21 cellular contexts compared by ENCODE assay signal in the genomic region with DNA sequence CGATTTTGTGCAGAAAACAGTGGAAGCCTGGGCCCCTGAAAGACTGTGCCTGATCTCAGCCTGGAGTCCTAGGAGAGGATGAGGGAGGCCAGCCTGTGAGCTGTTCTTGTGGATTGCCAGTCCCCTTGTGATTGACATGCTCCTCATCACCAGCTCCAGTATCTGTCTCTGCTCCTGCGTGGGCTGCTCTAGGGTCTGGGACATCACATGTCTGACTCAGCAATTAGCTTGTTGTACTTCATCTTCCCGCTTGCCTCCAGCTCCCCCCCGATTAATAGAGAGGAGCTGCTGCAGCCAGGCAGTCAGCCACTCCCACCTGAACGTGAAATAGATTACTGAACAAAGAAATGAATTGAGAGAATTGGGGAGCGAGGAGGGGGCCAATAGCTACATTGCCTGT.
"Had no signal": no experiment of that assay in that cellular context is flagged by ENCODE, and none has a peak within 500 bp of the region (broad histone marks: within the 10 kb centered on the region; RNA-seq: fewer than 3 reads in every experiment).

No MANE protein-coding gene starts in this region.

- H3K27ac ChIP-seq: dorsolateral prefrontal cortex, esophagus squamous epithelium, gastrocnemius medialis, spleen, upper lobe of right lung had no signal

- H3K4me3 Mint-ChIP-seq: activated naive CD8-positive, alpha-beta T cell treated with anti-CD3 and anti-CD28 coated beads for 36 hours; memory B cell; WTC11 had no signal

- H3K4me3 ChIP-seq: dorsolateral prefrontal cortex, esophagus squamous epithelium, gastrocnemius medialis, mucosa of descending colon, spleen, upper lobe of right lung had no signal

- H3K27ac Mint-ChIP-seq: activated naive CD8-positive, alpha-beta T cell treated with anti-CD3 and anti-CD28 coated beads for 36 hours; memory B cell; progenitor cell of endocrine pancreas; WTC11 had no signal

- H3K36me3 ChIP-seq: esophagus squamous epithelium, gastrocnemius medialis, spleen, upper lobe of right lung had no signal

- H3K4me1 Mint-ChIP-seq: activated naive CD8-positive, alpha-beta T cell treated with anti-CD3 and anti-CD28 coated beads for 36 hours; memory B cell had no signal

- H3K27me3 ChIP-seq: esophagus squamous epithelium, gastrocnemius medialis, upper lobe of right lung had no signal

- H3K9me3 Mint-ChIP-seq: activated naive CD8-positive, alpha-beta T cell treated with anti-CD3 and anti-CD28 coated beads for 36 hours; memory B cell; WTC11 had no signal

- H3K9me3 ChIP-seq: esophagus squamous epithelium, gastrocnemius medialis, mucosa of descending colon, upper lobe of right lung had no signal

- H3K4me1 ChIP-seq: esophagus squamous epithelium, gastrocnemius medialis, spleen, upper lobe of right lung had no signal

- H3K36me3 Mint-ChIP-seq: activated naive CD8-positive, alpha-beta T cell treated with anti-CD3 and anti-CD28 coated beads for 36 hours; memory B cell; WTC11 had no signal

- DNase-seq: activated CD4-positive, alpha-beta T cell treated with anti-CD3 and anti-CD28 coated beads, Interleukin-2, amount 50 U/mL, for 4 hours; activated CD8-positive, alpha-beta memory T cell treated with anti-CD3 and anti-CD28 coated beads for 24 hours; activated CD8-positive, alpha-beta memory T cell treated with anti-CD3 and anti-CD28 coated beads, Interleukin-2, amount 50 U/mL, for 4 hours; activated naive CD4-positive, alpha-beta T cell treated with Interleukin-2 at 50 U/mL for 16 hours; activated naive CD8-positive, alpha-beta T cell treated with anti-CD3 and anti-CD28 coated beads for 36 hours; activated T-cell treated with anti-CD3 and anti-CD28 coated beads, Interleukin-2, amount 50 U/mL, for 48 hours; central memory CD4-positive, alpha-beta T cell; dorsolateral prefrontal cortex; esophagus squamous epithelium; gastrocnemius medialis; hippocampal formation; left ventricle myocardium superior; mucosa of descending colon; spleen; stimulated activated CD4-positive, alpha-beta T cell treated with anti-CD3 and anti-CD28 coated beads, Interleukin-4, amount 100 ng/mL, for 1 hour; stimulated activated naive CD4-positive, alpha-beta T cell treated with Interleukin-2 at 50 U/mL for 16 hours; T-helper 1 cell; upper lobe of right lung had no signal
